Comparison of ENCODE assay signal across 27 cellular contexts in genomic region chr10:6351540-6351939, GRCh38.
DNase-seq lines count a peak whose midpoint lies in the region; ATAC-seq, FAIRE-seq and TF ChIP-seq lines count a peak whose summit lies in the region.
"Had no signal": no experiment of that assay in that cellular context is flagged by ENCODE, and none has a peak within 500 bp of the region (broad histone marks: within the 10 kb centered on the region; RNA-seq: fewer than 3 reads in every experiment).

No MANE protein-coding gene starts in this region.

- CTCF ChIA-PET in activated CD4-positive, alpha-beta T cell treated with anti-CD3 and anti-CD28 coated beads for 36 hours (lab: Charles Lee), result interaction anchor here (0.7 to 1.8 kb wide), 4 partner anchors 50 to 297 kb away, joined by 3 to 6 read pairs (median 3); no protein-coding TSS in a partner anchor

- peaks cover 10% of the 10 kb centered on the region for H3K9me3 Mint-ChIP-seq in activated CD4-positive, alpha-beta T cell treated with anti-CD3 and anti-CD28 coated beads for 36 hours (ENCODE audit: low read depth)
- peaks cover 5% of the 10 kb centered on the region for H3K9me3 Mint-ChIP-seq in stimulated activated effector memory CD8-positive, alpha-beta T cell treated with anti-CD3 and anti-CD28 coated beads, Interleukin-12 subunit alpha, Interleukin-12 subunit beta, amount 100 ng/mL, for 72 hours

- H3K27me3 Mint-ChIP-seq in activated CD4-positive, alpha-beta T cell treated with anti-CD3 and anti-CD28 coated beads for 36 hours, result no peaks in the 10 kb centered on the region
- H3K27me3 Mint-ChIP-seq: activated CD8-positive, alpha-beta T cell treated with anti-CD3 and anti-CD28 coated beads for 36 hours; dendritic cell treated with granulocyte-macrophage colony-stimulating factor and Interleukin-4, amounts not matched to agents 40 ng/mL and 50 ng/mL, for 4 days had no signal

- intact Hi-C loops in activated CD4-positive, alpha-beta T cell treated with anti-CD3 and anti-CD28 coated beads for 36 hours (cut with DNase I, micrococcal nuclease), result no loop called here

- TF ChIP-seq CTCF in NB4 (IDR thresholded peaks at IDR 0.05; ENCODE audit: low read depth, low read length) (no peak), bronchial epithelial cell (IDR thresholded peaks at IDR 0.05; ENCODE audit: insufficient read depth, low read length, severe bottlenecking) (no peak)

- H3K4me1 Mint-ChIP-seq in activated CD4-positive, alpha-beta T cell treated with anti-CD3 and anti-CD28 coated beads for 36 hours, result peaks cover 48% of the 10 kb centered on the region
- peaks cover 47% of the 10 kb centered on the region for H3K4me1 Mint-ChIP-seq in stimulated activated effector memory CD8-positive, alpha-beta T cell treated with anti-CD3 and anti-CD28 coated beads, Interleukin-12 subunit alpha, Interleukin-12 subunit beta, amount 100 ng/mL, for 72 hours

- no peak overlapping the region for H3K4me3 Mint-ChIP-seq in activated CD4-positive, alpha-beta T cell treated with anti-CD3 and anti-CD28 coated beads for 36 hours
- no peak overlapping the region for H3K4me3 Mint-ChIP-seq in stimulated activated effector memory CD8-positive, alpha-beta T cell treated with anti-CD3 and anti-CD28 coated beads, Interleukin-12 subunit alpha, Interleukin-12 subunit beta, amount 100 ng/mL, for 72 hours
- H3K4me3 Mint-ChIP-seq: activated CD8-positive, alpha-beta T cell treated with anti-CD3 and anti-CD28 coated beads for 36 hours; dendritic cell treated with granulocyte-macrophage colony-stimulating factor and Interleukin-4, amounts not matched to agents 40 ng/mL and 50 ng/mL, for 4 days; GM23338; memory B cell; T-helper 1 cell treated with Interleukin-12 subunit alpha and Interleukin-12 subunit beta and Interleukin-4 antibody, amounts not matched to agents 30 μg/mL and 1 μg/mL, for 36 hours; type B pancreatic cell had no signal

- FAIRE-seq in bronchial epithelial cell (lab: Jason Lieb, UNC), result peak; percentile 76

- H3K4me3 ChIP-seq in NB4 (ENCODE audit: low read depth, low read length), result no peak overlapping the region
- no peak overlapping the region for H3K4me3 ChIP-seq in bronchial epithelial cell (ENCODE audit: low read depth, low read length)
- H3K4me3 ChIP-seq: GM23338, SJCRH30 had no signal

- H3K36me3 ChIP-seq in bronchial epithelial cell (ENCODE audit: control insufficient read depth, insufficient read depth, low read length), result no peaks in the 10 kb centered on the region
- H3K36me3 ChIP-seq: SJCRH30 had no signal

- H3K27me3 ChIP-seq in bronchial epithelial cell (ENCODE audit: control insufficient read depth, insufficient read depth, low read length), result peaks cover 2% of the 10 kb centered on the region
- H3K27me3 ChIP-seq: SJCRH30 had no signal

- peak overlapping the region; percentile 1 for H3K27ac Mint-ChIP-seq in activated CD4-positive, alpha-beta T cell treated with anti-CD3 and anti-CD28 coated beads for 36 hours
- peak overlapping the region; percentile 58 for H3K27ac Mint-ChIP-seq in stimulated activated effector memory CD8-positive, alpha-beta T cell treated with anti-CD3 and anti-CD28 coated beads, Interleukin-12 subunit alpha, Interleukin-12 subunit beta, amount 100 ng/mL, for 72 hours
- H3K27ac Mint-ChIP-seq: activated CD8-positive, alpha-beta T cell treated with anti-CD3 and anti-CD28 coated beads for 36 hours; dendritic cell treated with granulocyte-macrophage colony-stimulating factor and Interleukin-4, amounts not matched to agents 40 ng/mL and 50 ng/mL, for 4 days; GM23338; IgD-negative memory B cell; memory B cell; T-helper 1 cell treated with Interleukin-12 subunit alpha and Interleukin-12 subunit beta and Interleukin-4 antibody, amounts not matched to agents 30 μg/mL and 1 μg/mL, for 36 hours; type B pancreatic cell had no signal

- H3K36me3 Mint-ChIP-seq in activated CD4-positive, alpha-beta T cell treated with anti-CD3 and anti-CD28 coated beads for 36 hours (ENCODE audit: low read depth), result peaks cover 24% of the 10 kb centered on the region
- peaks cover 33% of the 10 kb centered on the region for H3K36me3 Mint-ChIP-seq in stimulated activated effector memory CD8-positive, alpha-beta T cell treated with anti-CD3 and anti-CD28 coated beads, Interleukin-12 subunit alpha, Interleukin-12 subunit beta, amount 100 ng/mL, for 72 hours
- H3K36me3 Mint-ChIP-seq: type B pancreatic cell had no signal

- DNase-seq in activated CD4-positive, alpha-beta T cell treated with anti-CD3 and anti-CD28 coated beads for 36 hours, result no peak
- no peak for DNase-seq in activated CD4-positive, alpha-beta T cell treated with anti-CD3 and anti-CD28 coated beads for 1 hour
- DNase-seq in NB4 (ENCODE audit: low read depth) (peak; percentile 25), bronchial epithelial cell (ENCODE audit: low read depth) (no peak), NK-92 (lab: John Stamatoyannopoulos, UW; ENCODE audit: unreplicated experiment) (no peak), dermis blood vessel endothelial cell (no peak), SW 1271 (lab: John Stamatoyannopoulos, UW) (no peak)
- no peak for DNase-seq in stimulated activated effector memory CD8-positive, alpha-beta T cell treated with anti-CD3 and anti-CD28 coated beads, Interleukin-12 subunit alpha, Interleukin-12 subunit beta, amount 100 ng/mL, for 72 hours (ENCODE audit: low spot score in 2 of 2)
- DNase-seq: 8988T; activated CD8-positive, alpha-beta T cell treated with anti-CD3 and anti-CD28 coated beads for 36 hours; activated naive CD4-positive, alpha-beta T cell; left cardiac atrium; MM.1S; naive B cell; NCI-H1436 treated with DMSO at 0.1 percent for 48 hours; NCI-H2171; NCI-H748 treated with DMSO at 0.1 percent for 48 hours; retina; SJCRH30; stimulated activated CD4-positive, alpha-beta T cell treated with anti-CD3 and anti-CD28 coated beads, Interleukin-12 subunit alpha, Interleukin-12 subunit beta, amount 100 ng/mL, for 4 hours; stimulated activated CD4-positive, alpha-beta T cell treated with anti-CD3 and anti-CD28 coated beads, Interleukin-4, amount 100 ng/mL, for 4 hours had no signal

- TF ChIP-seq POLR2A in NB4 (IDR thresholded peaks at IDR 0.05; ENCODE audit: extremely low read depth, insufficient read length), result no peak

- no peak for ATAC-seq in activated CD4-positive, alpha-beta T cell treated with anti-CD3 and anti-CD28 coated beads for 36 hours
- no peak for ATAC-seq in stimulated activated effector memory CD8-positive, alpha-beta T cell treated with anti-CD3 and anti-CD28 coated beads, Interleukin-12 subunit alpha, Interleukin-12 subunit beta, amount 100 ng/mL, for 72 hours
- ATAC-seq: activated CD8-positive, alpha-beta T cell treated with anti-CD3 and anti-CD28 coated beads for 36 hours; GM23338; left cardiac atrium had no signal

- POLR2A ChIA-PET in activated CD4-positive, alpha-beta T cell treated with anti-CD3 and anti-CD28 coated beads for 36 hours (lab: Charles Lee), result no interaction called here
